Comparison of ENCODE assay signal across 39 cellular contexts in genomic region chr17:11739848-11740247, GRCh38.
"Had no signal": no experiment of that assay in that cellular context is flagged by ENCODE, and none has a peak within 500 bp of the region (broad histone marks: within the 10 kb centered on the region; RNA-seq: fewer than 3 reads in every experiment).

No MANE protein-coding gene starts in this region.

- H3K4me3 ChIP-seq: adrenal gland, ascending aorta, body of pancreas, breast epithelium, cardiac muscle cell had no signal

- H3K4me1 ChIP-seq: adrenal gland, ascending aorta, body of pancreas, breast epithelium had no signal

- FAIRE-seq: astrocyte, bronchial epithelial cell had no signal

- DNase-seq: activated effector memory CD4-positive, alpha-beta T cell treated with anti-CD3 and anti-CD28 coated beads, Interleukin-2, amount 50 U/mL, for 16 hours; activated effector memory CD4-positive, alpha-beta T cell treated with Interleukin-2 at 50 U/mL for 16 hours; activated gamma-delta T cell; activated gamma-delta T cell treated with Interleukin-2 at 50 U/mL for 16 hours; activated naive CD4-positive, alpha-beta T cell; activated naive CD4-positive, alpha-beta T cell treated with anti-CD3 and anti-CD28 coated beads for 36 hours; activated naive CD4-positive, alpha-beta T cell treated with anti-CD3 and anti-CD28 coated beads, Interleukin-2, amount 10 ng/mL, durations not matched to agents 7 days and 5 days; activated naive CD4-positive, alpha-beta T cell treated with anti-CD3 and anti-CD28 coated beads, Interleukin-2, amount 50 U/mL, for 16 hours; activated naive CD4-positive, alpha-beta T cell treated with Interleukin-2 at 50 U/mL for 16 hours; activated naive CD8-positive, alpha-beta T cell treated with anti-CD3 and anti-CD28 coated beads for 36 hours; activated naive CD8-positive, alpha-beta T cell treated with anti-CD3 and anti-CD28 coated beads, Interleukin-2, amount 10 ng/mL, durations not matched to agents 7 days and 5 days; activated naive CD8-positive, alpha-beta T cell treated with anti-CD3 and anti-CD28 coated beads, Interleukin-2, amount 50 U/mL, for 24 hours; activated T-cell treated with anti-CD3 and anti-CD28 coated beads, Interleukin-2, amount 50 U/mL, for 1 hour; activated T-cell treated with anti-CD3 and anti-CD28 coated beads, Interleukin-2, amount 50 U/mL, for 24 hours; activated T-cell treated with anti-CD3 and anti-CD28 coated beads, Interleukin-2, amount 50 U/mL, for 4 hours; activated T-cell treated with anti-CD3 and anti-CD28 coated beads, Interleukin-2, amount 50 U/mL, for 48 hours; activated T-cell treated with anti-CD3 and anti-CD28 coated beads, Interleukin-2, amount 50 U/mL, for 72 hours; adrenal gland; amniotic stem cell; amygdala; aorta; body of pancreas; brain microvascular endothelial cell; caudate nucleus; central memory CD4-positive, alpha-beta T cell; cerebellar nuclear complex had no signal

- H3K27me3 Mint-ChIP-seq: activated naive CD4-positive, alpha-beta T cell treated with anti-CD3 and anti-CD28 coated beads, Interleukin-2, amount 10 ng/mL, durations not matched to agents 7 days and 5 days; activated naive CD4-positive, alpha-beta T cell treated with anti-CD3 and anti-CD28 coated beads, Interleukin-2, amount 50 U/mL, for 24 hours; activated naive CD8-positive, alpha-beta T cell treated with anti-CD3 and anti-CD28 coated beads for 36 hours; activated T-cell treated with anti-CD3 and anti-CD28 coated beads, Interleukin-2, amount 50 U/mL, for 24 hours; brain; central memory CD8-positive, alpha-beta T cell had no signal

- H3K36me3 ChIP-seq: adrenal gland, ascending aorta, brain microvascular endothelial cell, breast epithelium, cardiac muscle cell had no signal

- H3K4me1 Mint-ChIP-seq: activated naive CD4-positive, alpha-beta T cell treated with anti-CD3 and anti-CD28 coated beads, Interleukin-2, amount 10 ng/mL, durations not matched to agents 7 days and 5 days; activated naive CD4-positive, alpha-beta T cell treated with anti-CD3 and anti-CD28 coated beads, Interleukin-2, amount 50 U/mL, for 24 hours; activated naive CD8-positive, alpha-beta T cell treated with anti-CD3 and anti-CD28 coated beads for 36 hours; activated naive CD8-positive, alpha-beta T cell treated with anti-CD3 and anti-CD28 coated beads, Interleukin-2, amount 10 ng/mL, durations not matched to agents 7 days and 5 days; activated naive CD8-positive, alpha-beta T cell treated with anti-CD3 and anti-CD28 coated beads, Interleukin-2, amount 50 U/mL, for 24 hours; activated T-helper 17 cell treated with anti-CD3 and anti-CD28 coated beads, Interleukin-2, amount 50 U/mL, for 72 hours; central memory CD8-positive, alpha-beta T cell had no signal

- H3K4me3 Mint-ChIP-seq: activated naive CD4-positive, alpha-beta T cell treated with anti-CD3 and anti-CD28 coated beads for 36 hours; activated naive CD4-positive, alpha-beta T cell treated with anti-CD3 and anti-CD28 coated beads, Interleukin-2, amount 10 ng/mL, durations not matched to agents 7 days and 5 days; activated naive CD4-positive, alpha-beta T cell treated with anti-CD3 and anti-CD28 coated beads, Interleukin-2, amount 50 U/mL, for 24 hours; activated naive CD8-positive, alpha-beta T cell; activated naive CD8-positive, alpha-beta T cell treated with anti-CD3 and anti-CD28 coated beads for 36 hours; activated naive CD8-positive, alpha-beta T cell treated with anti-CD3 and anti-CD28 coated beads, Interleukin-2, amount 10 ng/mL, durations not matched to agents 7 days and 5 days; activated naive CD8-positive, alpha-beta T cell treated with anti-CD3 and anti-CD28 coated beads, Interleukin-2, amount 50 U/mL, for 24 hours; activated T-cell treated with anti-CD3 and anti-CD28 coated beads, Interleukin-2, amount 50 U/mL, for 24 hours; activated T-cell treated with anti-CD3 and anti-CD28 coated beads, Interleukin-2, amount 50 U/mL, for 4 hours; activated T-cell treated with anti-CD3 and anti-CD28 coated beads, Interleukin-2, amount 50 U/mL, for 72 hours; activated T-helper 1 cell treated with anti-CD3 and anti-CD28 coated beads, Interleukin-12 subunit alpha, Interleukin-12 subunit beta, Interleukin-2, Interleukin-4 antibody, amounts not matched to agents 30 ng/mL and 10 ng/mL and 1 ng/mL, durations not matched to agents 14 hours and 24 hours and 36 hours; activated T-helper 17 cell treated with anti-CD3 and anti-CD28 coated beads, Interleukin-2, amount 50 U/mL, for 72 hours; brain; central memory CD8-positive, alpha-beta T cell had no signal

- H3K27ac ChIP-seq: adrenal gland, ascending aorta, body of pancreas, brain microvascular endothelial cell, breast epithelium, cardiac muscle cell had no signal

- H3K27me3 ChIP-seq: adrenal gland, ascending aorta, body of pancreas, brain microvascular endothelial cell, cardiac muscle cell had no signal

- H3K27ac Mint-ChIP-seq: activated naive CD4-positive, alpha-beta T cell treated with anti-CD3 and anti-CD28 coated beads for 36 hours; activated naive CD4-positive, alpha-beta T cell treated with anti-CD3 and anti-CD28 coated beads, Interleukin-2, amount 10 ng/mL, durations not matched to agents 7 days and 5 days; activated naive CD4-positive, alpha-beta T cell treated with anti-CD3 and anti-CD28 coated beads, Interleukin-2, amount 50 U/mL, for 24 hours; activated naive CD4-positive, alpha-beta T cell treated with anti-CD3 and anti-CD28 coated beads, Interleukin-2, amount 50 U/mL, for 72 hours; activated naive CD8-positive, alpha-beta T cell; activated naive CD8-positive, alpha-beta T cell treated with anti-CD3 and anti-CD28 coated beads for 36 hours; activated naive CD8-positive, alpha-beta T cell treated with anti-CD3 and anti-CD28 coated beads, Interleukin-2, amount 10 ng/mL, durations not matched to agents 7 days and 5 days; activated naive CD8-positive, alpha-beta T cell treated with anti-CD3 and anti-CD28 coated beads, Interleukin-2, amount 50 U/mL, for 24 hours; activated T-cell treated with anti-CD3 and anti-CD28 coated beads, Interleukin-2, amount 50 U/mL, for 24 hours; activated T-cell treated with anti-CD3 and anti-CD28 coated beads, Interleukin-2, amount 50 U/mL, for 72 hours; activated T-helper 1 cell treated with anti-CD3 and anti-CD28 coated beads, Interleukin-12 subunit alpha, Interleukin-12 subunit beta, Interleukin-2, Interleukin-4 antibody, amounts not matched to agents 30 ng/mL and 10 ng/mL and 1 ng/mL, durations not matched to agents 14 hours and 24 hours and 36 hours; activated T-helper 17 cell treated with anti-CD3 and anti-CD28 coated beads, Interleukin-2, amount 50 U/mL, for 72 hours; activated T-helper 2 cell treated with anti-CD3 and anti-CD28 coated beads, Interferon-gamma antibody, Interleukin-2, Interleukin-4, amounts not matched to agents 10 μg/mL and 5 μg/mL and 100 μg/mL, durations not matched to agents 14 hours and 24 hours and 36 hours; brain had no signal

- H3K36me3 Mint-ChIP-seq: activated naive CD4-positive, alpha-beta T cell treated with anti-CD3 and anti-CD28 coated beads, Interleukin-2, amount 10 ng/mL, durations not matched to agents 7 days and 5 days; activated naive CD4-positive, alpha-beta T cell treated with anti-CD3 and anti-CD28 coated beads, Interleukin-2, amount 50 U/mL, for 24 hours; activated naive CD4-positive, alpha-beta T cell treated with anti-CD3 and anti-CD28 coated beads, Interleukin-2, amount 50 U/mL, for 72 hours; activated naive CD8-positive, alpha-beta T cell; activated naive CD8-positive, alpha-beta T cell treated with anti-CD3 and anti-CD28 coated beads for 36 hours; activated naive CD8-positive, alpha-beta T cell treated with anti-CD3 and anti-CD28 coated beads, Interleukin-2, amount 10 ng/mL, durations not matched to agents 7 days and 5 days; brain had no signal

- ATAC-seq: activated naive CD4-positive, alpha-beta T cell treated with anti-CD3 and anti-CD28 coated beads, Interleukin-2, amount 50 U/mL, for 72 hours; activated naive CD8-positive, alpha-beta T cell treated with anti-CD3 and anti-CD28 coated beads, Interleukin-2, amount 50 U/mL, for 24 hours; activated T-cell treated with anti-CD3 and anti-CD28 coated beads, Interleukin-2, amount 50 U/mL, for 4 hours; activated T-cell treated with anti-CD3 and anti-CD28 coated beads, Interleukin-2, amount 50 U/mL, for 72 hours; activated T-helper 17 cell treated with anti-CD3 and anti-CD28 coated beads, Interleukin-2, amount 50 U/mL, for 72 hours; body of pancreas had no signal

- H3K9me3 Mint-ChIP-seq: activated naive CD4-positive, alpha-beta T cell treated with anti-CD3 and anti-CD28 coated beads for 36 hours; activated naive CD8-positive, alpha-beta T cell treated with anti-CD3 and anti-CD28 coated beads for 36 hours; activated T-cell treated with anti-CD3 and anti-CD28 coated beads, Interleukin-2, amount 50 U/mL, for 24 hours; activated T-cell treated with anti-CD3 and anti-CD28 coated beads, Interleukin-2, amount 50 U/mL, for 4 hours had no signal

- H3K9me3 ChIP-seq: adrenal gland, ascending aorta, body of pancreas, breast epithelium had no signal
